Comparison of ENCODE assay signal across 8 cellular contexts in the genomic region with DNA sequence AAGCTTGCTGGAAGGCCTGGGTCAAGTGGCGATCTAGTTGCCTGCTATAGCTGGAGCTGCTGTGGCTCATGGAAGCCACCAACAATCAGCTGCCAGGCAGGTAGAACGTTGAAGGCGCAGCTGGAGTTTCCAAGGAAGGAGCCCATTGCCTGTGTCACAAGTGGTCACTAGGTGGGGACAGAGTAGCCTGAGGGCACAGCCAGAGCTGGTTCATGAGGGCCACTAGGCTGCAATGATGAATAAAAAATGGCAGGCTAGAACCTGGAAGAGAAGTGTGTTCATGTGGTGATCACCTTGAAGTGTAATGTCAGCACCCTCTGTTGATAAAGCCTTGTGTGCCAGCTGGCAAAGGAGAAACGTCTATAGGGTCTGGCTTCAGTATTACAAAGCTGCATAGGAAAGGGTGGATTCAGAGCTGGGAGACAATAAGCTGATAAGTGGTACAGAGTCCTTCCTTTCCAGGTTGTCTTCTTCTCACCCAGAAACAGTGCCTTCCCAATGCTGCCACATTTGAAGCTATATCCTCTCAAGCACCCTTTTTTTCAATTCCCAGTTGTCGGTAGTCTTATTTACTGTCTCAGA.
DNase-seq lines count a peak whose midpoint lies in the region; ATAC-seq and TF ChIP-seq lines count a peak whose summit lies in the region.

No MANE protein-coding gene starts in this region.

- TF ChIP-seq CTCF in NB4 (IDR thresholded peaks at IDR 0.05; ENCODE audit: low read depth, low read length) = peak; percentile 87

- DNase-seq in NK-92 treated with Interleukin-12 subunit alpha and Interleukin-12 subunit beta, amount 100 ng/mL, for 24 hours (lab: John Stamatoyannopoulos, UW) = peak; percentile 5
- DNase-seq in NK-92 (lab: John Stamatoyannopoulos, UW; ENCODE audit: unreplicated experiment) (no peak), HEK293T (ENCODE audit: extremely low spot score) (peak; percentile 71), NB4 (ENCODE audit: low read depth) (peak; percentile 65), SW480 (ENCODE audit: low spot score) (peak; percentile 86), dermis microvascular lymphatic vessel endothelial cell (ENCODE audit: low read depth in 2 of 2) (peak; percentile 29 to 58), lung microvascular endothelial cell (ENCODE audit: low read depth in 2 of 2) (peak; percentile 64)
- peak; percentile 65 for DNase-seq in stimulated activated naive CD8-positive, alpha-beta T cell treated with anti-CD3 and anti-CD28 coated beads, Interleukin-15, Interleukin-2, amounts not matched to agents 100 U/mL and 50 U/mL, for 24 hours

- CTCF ChIA-PET in HEK293T (lab: Yijun Ruan, JAX) = interaction anchor here (0.5 to 2.0 kb wide), 18 partner anchors 9 to 567 kb away, joined by 3 to 20 read pairs (median 4); no protein-coding TSS in a partner anchor

- no peak overlapping the region for H3K4me3 ChIP-seq in NB4 (ENCODE audit: low read depth, low read length)

- peak; percentile 93 for ATAC-seq in stimulated activated naive CD8-positive, alpha-beta T cell treated with anti-CD3 and anti-CD28 coated beads, Interleukin-15, Interleukin-2, amounts not matched to agents 100 U/mL and 50 U/mL, for 24 hours

- TF ChIP-seq POLR2A in NB4 (IDR thresholded peaks at IDR 0.05; ENCODE audit: extremely low read depth, insufficient read length) = no peak

- POLR2A ChIA-PET in HEK293T (lab: Yijun Ruan, JAX) = no interaction called here

TF ChIP-seq in HEK293T, 16 proteins besides CTCF, POLR2A, EP300 and RAD21:
- TF ChIP-seq SP1 (IDR thresholded peaks at IDR 0.05) (no peak), ARNT (IDR thresholded peaks at IDR 0.05) (no peak), HDGF (IDR thresholded peaks at IDR 0.05; ENCODE audit: borderline replicate concordance) (no peak), PKNOX1 (IDR thresholded peaks at IDR 0.05) (no peak), NFRKB (IDR thresholded peaks at IDR 0.05) (no peak), LEF1 (IDR thresholded peaks at IDR 0.05; ENCODE audit: borderline replicate concordance) (no peak), BHLHE40 (IDR thresholded peaks at IDR 0.05; ENCODE audit: borderline replicate concordance) (no peak), ZNF384 (IDR thresholded peaks at IDR 0.05) (no peak), SUZ12 (IDR thresholded peaks at IDR 0.05) (no peak), ELF4 (IDR thresholded peaks at IDR 0.05) (no peak), FOXM1 (IDR thresholded peaks at IDR 0.05; ENCODE audit: borderline replicate concordance) (no peak), FOXA1 (IDR thresholded peaks at IDR 0.05) (no peak)
